ENCODE assay signal across 19 cellular contexts in genomic region chr6:41593451-41594238, GRCh38. TPM values are rescaled to one million over a fixed set of nuclear protein-coding genes. Genes with fewer than 3 reads are reported as not detected.
DNase-seq lines count a peak whose midpoint lies in the region; ATAC-seq, FAIRE-seq and TF ChIP-seq lines count a peak whose summit lies in the region.
"Had no signal": no experiment of that assay in that cellular context is flagged by ENCODE, and none has a peak within 500 bp of the region (broad histone marks: within the 10 kb centered on the region; RNA-seq: fewer than 3 reads in every experiment).

No MANE protein-coding gene starts in this region.

- no peak for TF ChIP-seq RAD21 in GM12878 (IDR thresholded peaks at IDR 0.05; ENCODE audit: insufficient read depth, low read depth, low read length)

- no peak overlapping the region for H4K8ac ChIP-seq in mesenchymal stem cell (ENCODE audit: low read length)

- peaks cover 4% of the 10 kb centered on the region for H3K27me3 Mint-ChIP-seq in GM23338 (ENCODE audit: insufficient read depth, low read depth, poor library complexity)
- H3K27me3 Mint-ChIP-seq in mesothelial cell of epicardium (ENCODE audit: low read depth), result no peaks in the 10 kb centered on the region
- H3K27me3 Mint-ChIP-seq: CD4-positive, alpha-beta memory T cell; IgD-negative memory B cell had no signal

- H2AFZ ChIP-seq in GM23338 (no peak overlapping the region), GM12878 (ENCODE audit: control insufficient read depth, low read depth, low read length) (no peak overlapping the region), mesenchymal stem cell (ENCODE audit: low read depth, low read length) (no peak overlapping the region)

- H3K9me3 Mint-ChIP-seq in GM23338 (no peaks in the 10 kb centered on the region; the same call in 2 of the 3 replicates), mesothelial cell of epicardium (no peaks in the 10 kb centered on the region)
- H3K9me3 Mint-ChIP-seq: CD4-positive, alpha-beta memory T cell; IgD-negative memory B cell had no signal

- no peaks in the 10 kb centered on the region for H3K36me3 ChIP-seq in GM23338 (ENCODE audit: insufficient read depth)
- H3K36me3 ChIP-seq in GM12878 (ENCODE audit: control insufficient read depth in 2 of 2, insufficient read depth in 2 of 2, low read length in 1 of 2), result peaks cover 2 to 16% of the 10 kb centered on the region in 2 experiments; a peak in 3 of 4 replicates
- peaks cover 28 to 85% of the 10 kb centered on the region in 2 experiments for H3K36me3 ChIP-seq in mesenchymal stem cell (ENCODE audit: control insufficient read depth in 1 of 2, insufficient read depth in 2 of 2, low read depth in 1 of 2, low read length in 2 of 2)

- H2BK5ac ChIP-seq in mesenchymal stem cell (ENCODE audit: low read depth, low read length, poor library complexity, severe bottlenecking), result no peak overlapping the region

- no peak overlapping the region for H3K23ac ChIP-seq in mesenchymal stem cell (ENCODE audit: low read length in 2 of 2)

- WGBS in GM12878 (ENCODE audit: insufficient coverage, insufficient replicate concordance, low lambda C conversion rate, missing lambda C conversion rate), result 87% methylated on average over 32 of the region's 33 CpGs
- WGBS in mesenchymal stem cell, result 94% methylated on average over 30 of the region's 33 CpGs

- CTCF ChIA-PET in GM12878 (lab: Yijun Ruan, JAX), result interaction anchor here (0.8 to 8.1 kb wide), 7 partner anchors 9 to 533 kb away, joined by 3 to 117 read pairs (median 7); no protein-coding TSS in a partner anchor

- BruUV-seq in GM12878 (replicated peaks; lab: Mats Ljungman, UMichigan), result TSS peak; percentile 18

- TF ChIP-seq POLR2A in GM12878 (IDR thresholded peaks at IDR 0.05; ENCODE audit: low read depth, low read length), result no peak

- H3K4me3 ChIP-seq in GM23338 (no peak overlapping the region), GM12878 (no peak overlapping the region), mesenchymal stem cell (ENCODE audit: insufficient read depth in 1 of 2, low read depth in 1 of 2, low read length in 2 of 2) (no peak overlapping the region)
- H3K4me3 ChIP-seq: A549 had no signal

- no peak overlapping the region for H3K9ac ChIP-seq in GM12878 (ENCODE audit: control insufficient read depth, insufficient read depth, low read length)
- peak overlapping the region; percentile 50 for H3K9ac ChIP-seq in mesenchymal stem cell (ENCODE audit: low read length)

- in situ Hi-C loops in GM12878 (cut with MboI), result loop anchor here (5.0 kb wide), 3 partner anchors 131 to 221 kb away; no protein-coding TSS in a partner anchor

- no peak overlapping the region for H2BK12ac ChIP-seq in mesenchymal stem cell (ENCODE audit: low read length in 2 of 2)

- H4K20me1 ChIP-seq in GM23338 (replicated peaks; ENCODE audit: insufficient read depth), result no peaks in the 10 kb centered on the region
- H4K20me1 ChIP-seq in GM12878 (ENCODE audit: control insufficient read depth, insufficient read depth), result no peaks in the 10 kb centered on the region

- H3K27ac Mint-ChIP-seq in GM23338, result no peak overlapping the region
- no peak overlapping the region for H3K27ac Mint-ChIP-seq in mesothelial cell of epicardium

- no peak for TF ChIP-seq CTCF in GM23338 (conservative IDR thresholded peaks at IDR 0.05; ENCODE audit: low read depth in 2 of 2)
- TF ChIP-seq CTCF in GM12878 (IDR thresholded peaks at IDR 0.05 in 2 of 3, conservative IDR thresholded peaks at IDR 0.05 in 1 of 3; ENCODE audit: control insufficient read depth in 2 of 3, extremely low read depth in 1 of 3, insufficient read depth in 1 of 3, low read depth in 3 of 3, low read length in 3 of 3), result no peak
- TF ChIP-seq CTCF in mesothelial cell of epicardium (IDR thresholded peaks at IDR 0.05; ENCODE audit: unreplicated experiment), result no peak

- H2BK120ac ChIP-seq in mesenchymal stem cell (ENCODE audit: low read depth, low read length), result no peak overlapping the region

- peaks cover 4% of the 10 kb centered on the region; the same call in 1 of the 2 replicates for H3K27me3 ChIP-seq in GM23338 (ENCODE audit: insufficient read depth)
- H3K27me3 ChIP-seq in GM12878 (replicated peaks in 1 of 2; ENCODE audit: control insufficient read depth in 2 of 2, insufficient read depth in 2 of 2, low read length in 1 of 2), result no peaks in the 10 kb centered on the region
- no peaks in the 10 kb centered on the region for H3K27me3 ChIP-seq in mesenchymal stem cell (ENCODE audit: control insufficient read depth in 1 of 2, insufficient read depth in 1 of 2, low read length in 2 of 2)
- H3K27me3 ChIP-seq: BE2C had no signal

- H3K79me2 ChIP-seq in GM23338 (replicated peaks; ENCODE audit: insufficient read depth), result no peaks in the 10 kb centered on the region
- no peaks in the 10 kb centered on the region for H3K79me2 ChIP-seq in GM12878 (ENCODE audit: control insufficient read depth, insufficient read depth, low read length)

- DNase-seq in GM23338 (ENCODE audit: low spot score) (peak; percentile 8), GM12878 (ENCODE audit: low read depth, low spot score) (no peak), mesenchymal stem cell (no peak), mesothelial cell of epicardium (ENCODE audit: low spot score in 2 of 2, unreplicated experiment in 2 of 2) (no peak)
- DNase-seq: BE2C; CD4-positive, alpha-beta memory T cell; DMS153; DMS79 treated with DMSO at 0.1 percent for 48 hours; EL; HCEC 1CT had no signal

- H3K4me1 ChIP-seq in GM23338 (ENCODE audit: insufficient read depth) (peaks cover 24% of the 10 kb centered on the region; the same call in 1 of the 2 replicates), GM12878 (ENCODE audit: control insufficient read depth, insufficient read depth, low read length) (no peaks in the 10 kb centered on the region), mesenchymal stem cell (ENCODE audit: control insufficient read depth, insufficient read depth, low read depth, low read length) (peaks cover 1% of the 10 kb centered on the region)
- H3K4me1 ChIP-seq: BE2C had no signal

- H3K14ac ChIP-seq in mesenchymal stem cell (ENCODE audit: low read length in 2 of 2), result no peak overlapping the region

- H3K9me3 ChIP-seq in GM12878 (replicated peaks; ENCODE audit: control insufficient read depth, insufficient read depth, low read length) (no peaks in the 10 kb centered on the region), mesenchymal stem cell (ENCODE audit: control insufficient read depth, low read length) (no peaks in the 10 kb centered on the region)
- H3K9me3 ChIP-seq: A549, BE2C had no signal

- H2AK5ac ChIP-seq in mesenchymal stem cell (ENCODE audit: low read length, severe bottlenecking), result no peak overlapping the region

- H3K4me2 ChIP-seq in GM23338 (no peak overlapping the region), GM12878 (ENCODE audit: control insufficient read depth, insufficient read depth) (no peak overlapping the region), mesenchymal stem cell (ENCODE audit: low read length, poor library complexity, severe bottlenecking) (no peak overlapping the region)
- H3K4me2 ChIP-seq: A549 had no signal

- ATAC-seq in GM23338, result no peak
- no peak for ATAC-seq in GM12878
- no peak for ATAC-seq in HG03159 (IDR thresholded peaks at IDR 0.05; ENCODE audit: unreplicated experiment)
- no peak for ATAC-seq in HG03280 (IDR thresholded peaks at IDR 0.05; ENCODE audit: unreplicated experiment)
- ATAC-seq: A549 had no signal

- H3K4me3 Mint-ChIP-seq in GM23338 (no peak overlapping the region; the same call in 2 of the 3 replicates), mesothelial cell of epicardium (no peak overlapping the region)
- H3K4me3 Mint-ChIP-seq: CD4-positive, alpha-beta memory T cell; IgD-negative memory B cell had no signal

- no peak overlapping the region for H3K4ac ChIP-seq in mesenchymal stem cell (ENCODE audit: low read depth in 1 of 2, low read length in 2 of 2)

- H4K91ac ChIP-seq in mesenchymal stem cell (ENCODE audit: low read length), result no peak overlapping the region

- H3F3A ChIP-seq in GM23338 (replicated peaks; ENCODE audit: low read depth), result no peaks in the 10 kb centered on the region

- SMC1A ChIA-PET in GM12878 (lab: Charles Lee; ENCODE audit: uncharacterized antibody, unreplicated experiment), result interaction anchor here (0.9 to 4.0 kb wide), 4 partner anchors 113 to 287 kb away, joined by 3 to 36 read pairs (median 4); no protein-coding TSS in a partner anchor

- no peak overlapping the region for H3K27ac ChIP-seq in GM23338 (ENCODE audit: low read depth)
- H3K27ac ChIP-seq in GM12878 (ENCODE audit: control insufficient read depth, insufficient read depth), result no peak overlapping the region
- no peak overlapping the region for H3K27ac ChIP-seq in mesenchymal stem cell (ENCODE audit: low read length, poor library complexity, severe bottlenecking)
- H3K27ac ChIP-seq: A549, C4-2B had no signal

- H2BK15ac ChIP-seq in mesenchymal stem cell (ENCODE audit: low read depth, poor library complexity, severe bottlenecking), result no peak overlapping the region

- H3K36me3 Mint-ChIP-seq in GM23338 (ENCODE audit: low read depth) (peaks cover 15% of the 10 kb centered on the region), mesothelial cell of epicardium (peaks cover 28% of the 10 kb centered on the region)

- H3K4me1 Mint-ChIP-seq in GM23338 (peaks cover 40% of the 10 kb centered on the region), mesothelial cell of epicardium (peaks cover 1% of the 10 kb centered on the region)

- POLR2A ChIA-PET in GM12878 (lab: Charles Lee), result no interaction called here

- TF ChIP-seq EP300 in GM12878 (IDR thresholded peaks at IDR 0.05; ENCODE audit: borderline replicate concordance in 1 of 2, control insufficient read depth in 1 of 2, low read depth in 2 of 2, low read length in 2 of 2), result no peak

- H3K18ac ChIP-seq in mesenchymal stem cell (ENCODE audit: low read depth in 1 of 2, low read length in 2 of 2), result no peak overlapping the region

- intact Hi-C loops in GM12878 (cut with micrococcal nuclease; ENCODE audit: unreplicated experiment), result loop anchor here (5.0 kb wide), 2 partner anchors 46 to 61 kb away; partner anchors contain the start of gene FOXP4

- FAIRE-seq in GM12878 (lab: Jason Lieb, UNC), result no peak
- FAIRE-seq: A549, D721Med, G401.6, GM12892, GM19239 had no signal

- RAD21 ChIA-PET in GM12878 (lab: Charles Lee; ENCODE audit: unreplicated experiment), result interaction anchor here (7.8 kb wide), 1 partner anchor 131 kb away, joined by 57 read pairs; no protein-coding TSS in a partner anchor

- H3K9me2 ChIP-seq in GM23338 (ENCODE audit: insufficient read depth), result no peaks in the 10 kb centered on the region

- no peaks in the 10 kb centered on the region for H3K79me1 ChIP-seq in mesenchymal stem cell (replicated peaks; ENCODE audit: low read length, poor library complexity, severe bottlenecking)

RNA-seq across cellular contexts. Expression of gene MDFI, which starts 44.6 kb away (rescaled TPM):
- 41.5 and 51.4 TPM in 2 replicates for total RNA-seq in GM23338 (2014; rRNA removed; shearing (Covaris generic))
- polyA plus RNA-seq in GM23338 (2016; fragmentation: Nextera tagmentation; extraction: Ambion mirVana) (2.8 and 3.4 TPM in 2 replicates), GM12878 (2011; rRNA removed) (not detected in 2 replicates), GM12878 (2014; fragmentation: Illumina TruSeq; extraction: Trizol) (not detected in 2 replicates), GM12878 (2014; fragmentation: Nextera tagmentation; extraction: Ambion mirVana) (not detected), GM12878 (2014; rRNA removed) (not detected in 2 replicates), GM12878 (2016; fragmentation: Nextera tagmentation; extraction: Ambion mirVana) (not detected)
- not detected in 2 replicates for total RNA-seq in GM12878 (2013; cell fraction: nucleolus; rRNA removed)
- total RNA-seq in GM12878 (2014; rRNA removed) (not detected in 2 replicates), GM12878 (2014; rRNA removed; fragmentation: Illumina TruSeq; extraction: Trizol) (not detected in 2 replicates), GM12878 (2021) (not detected in 2 replicates), mesothelial cell of epicardium (146 to 149 TPM (median 148 TPM) in 3 replicates)
- not detected for polyA plus RNA-seq in GM12878 (2011; ENCODE audit: low read depth)
- not detected in 2 replicates for polyA plus RNA-seq in GM12878 (2011; cell fraction: cytosol; rRNA removed)
- not detected in 2 replicates for polyA plus RNA-seq in GM12878 (2011; cell fraction: nucleus; rRNA removed)
- not detected in 2 replicates for polyA plus RNA-seq in GM12878 (2012)
- not detected in 2 replicates for polyA minus RNA-seq in GM12878 (2011; rRNA and poly(A)+ RNA removed)
- not detected in 2 replicates for polyA minus RNA-seq in GM12878 (2011; cell fraction: cytosol; rRNA and poly(A)+ RNA removed)
- not detected in 2 replicates for polyA minus RNA-seq in GM12878 (2011; cell fraction: nucleus; rRNA and poly(A)+ RNA removed)
- 48.8 TPM for polyA plus RNA-seq in mesenchymal stem cell (2013, experiment 1 of 2)
- polyA plus RNA-seq in mesenchymal stem cell (2013, experiment 2 of 2), result 49.1 TPM
- total RNA-seq: CD4-positive, alpha-beta memory T cell had no signal
- polyA plus RNA-seq: CD4-positive, alpha-beta memory T cell; IgD-negative memory B cell had no signal

RNA-seq across cellular contexts. Expression of gene FOXP4, which starts 47.5 kb away (rescaled TPM):
- 9.7 and 13.5 TPM in 2 replicates for total RNA-seq in GM23338 (2014; rRNA removed; shearing (Covaris generic))
- 5.1 and 6.3 TPM in 2 replicates for polyA plus RNA-seq in GM23338 (2016; fragmentation: Nextera tagmentation; extraction: Ambion mirVana)
- total RNA-seq in GM12878 (2013; cell fraction: nucleolus; rRNA removed), result 18.2 and 18.6 TPM in 2 replicates
- total RNA-seq in GM12878 (2014; rRNA removed), result 3.4 and 5.1 TPM in 2 replicates
- total RNA-seq in GM12878 (2014; rRNA removed; fragmentation: Illumina TruSeq; extraction: Trizol), result 1.8 and 2.3 TPM in 2 replicates
- 41.6 and 46.1 TPM in 2 replicates for total RNA-seq in GM12878 (2021)
- polyA plus RNA-seq in GM12878 (2011; ENCODE audit: low read depth), result 4.1 TPM
- polyA plus RNA-seq in GM12878 (2011; rRNA removed), result 0.73 and 2.3 TPM in 2 replicates
- 4.1 and 4.7 TPM in 2 replicates for polyA plus RNA-seq in GM12878 (2011; cell fraction: cytosol; rRNA removed)
- polyA plus RNA-seq in GM12878 (2011; cell fraction: nucleus; rRNA removed), result 18.4 and 27.1 TPM in 2 replicates
- 18.6 and 19.7 TPM in 2 replicates for polyA plus RNA-seq in GM12878 (2012)
- polyA plus RNA-seq in GM12878 (2014; fragmentation: Illumina TruSeq; extraction: Trizol), result 1.9 and 6.3 TPM in 2 replicates
- polyA plus RNA-seq in GM12878 (2014; fragmentation: Nextera tagmentation; extraction: Ambion mirVana), result under 1 TPM; 0.31 to 0.40 TPM
- polyA plus RNA-seq in GM12878 (2014; rRNA removed), result 12.0 and 16.6 TPM in 2 replicates
- polyA plus RNA-seq in GM12878 (2016; fragmentation: Nextera tagmentation; extraction: Ambion mirVana), result 1 to 10 TPM; 2.1 to 2.3 TPM
- polyA minus RNA-seq in GM12878 (2011; rRNA and poly(A)+ RNA removed), result 3.1 and 7.7 TPM in 2 replicates
- 12.6 and 13.3 TPM in 2 replicates for polyA minus RNA-seq in GM12878 (2011; cell fraction: cytosol; rRNA and poly(A)+ RNA removed)
- polyA minus RNA-seq in GM12878 (2011; cell fraction: nucleus; rRNA and poly(A)+ RNA removed), result 4.7 and 9.2 TPM in 2 replicates
- 23.4 TPM for polyA plus RNA-seq in mesenchymal stem cell (2013, experiment 1 of 2)
- polyA plus RNA-seq in mesenchymal stem cell (2013, experiment 2 of 2), result 22.7 TPM
- total RNA-seq in mesothelial cell of epicardium, result 85.1 to 91.0 TPM (median 87.9 TPM) in 3 replicates

Comparison
In these comparisons a context has a peak if more than half of its experiments do, and no peak if none do; other contexts are left out.
1. RNA of gene MDFI, which starts 44.6 kb away (total RNA-seq): 146 to 149 TPM in mesothelial cell of epicardium and 41.5 to 51.4 TPM in GM23338; not detected in GM12878; every median in the first group is over 10 times any median in the second.